In the genomic region with DNA sequence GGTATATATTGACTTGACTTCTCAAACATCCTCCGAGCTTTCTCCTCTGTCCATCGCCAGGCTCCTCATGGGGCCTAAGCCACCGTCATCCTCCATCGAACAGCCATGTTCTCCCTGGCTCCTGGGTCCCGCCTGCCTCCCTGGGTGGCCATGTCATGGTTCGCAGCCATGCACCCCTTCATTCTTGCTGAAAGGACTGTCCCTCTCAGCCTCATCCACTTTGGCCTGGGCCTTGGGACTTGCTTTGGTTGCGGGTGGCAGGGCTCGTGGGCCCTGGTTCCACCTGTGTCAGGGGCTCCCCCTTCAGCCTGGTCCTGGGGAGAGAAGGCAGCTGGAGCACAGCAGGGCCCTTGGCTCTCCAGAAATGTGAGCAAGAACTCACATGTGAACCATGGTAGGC, we compare ENCODE assay signal across 13 cellular contexts.
DNase-seq lines count a peak whose midpoint lies in the region; ATAC-seq and TF ChIP-seq lines count a peak whose summit lies in the region.
"Had no signal": no experiment of that assay in that cellular context is flagged by ENCODE, and none has a peak within 500 bp of the region (broad histone marks: within the 10 kb centered on the region; RNA-seq: fewer than 3 reads in every experiment).

No MANE protein-coding gene starts in this region.

- H3K4me3 ChIP-seq in trophoblast cell (ENCODE audit: low read depth, low read length) (no peak overlapping the region), stomach smooth muscle (ENCODE audit: low read length in 2 of 2) (no peak overlapping the region), testis (no peak overlapping the region)

- H3K36me3 ChIP-seq in trophoblast cell (ENCODE audit: control insufficient read depth in 1 of 2, insufficient read depth in 2 of 2, low read length in 2 of 2), result no peaks in the 10 kb centered on the region
- no peaks in the 10 kb centered on the region for H3K36me3 ChIP-seq in stomach smooth muscle (ENCODE audit: control insufficient read depth in 2 of 2, insufficient read depth in 2 of 2, low read length in 2 of 2)
- H3K36me3 ChIP-seq in testis (ENCODE audit: low read depth, missing control alignments), result no peaks in the 10 kb centered on the region

- H4K8ac ChIP-seq in trophoblast cell (ENCODE audit: low read depth, low read length), result peak overlapping the region; percentile 31

- H2AFZ ChIP-seq in trophoblast cell (ENCODE audit: insufficient read depth, low read length, poor library complexity), result no peak overlapping the region

- H3K27ac Mint-ChIP-seq in dendritic cell treated with granulocyte-macrophage colony-stimulating factor and Interleukin-4, amounts not matched to agents 40 ng/mL and 50 ng/mL, for 4 days, result peak overlapping the region; percentile 38
- H3K27ac Mint-ChIP-seq: B cell; CD4-positive, alpha-beta T cell; H9 had no signal

- no CpG with 5 or more reads among the region's 8 CpGs for WGBS in trophoblast cell (ENCODE audit: extremely low coverage, insufficient coverage, insufficient read length)
- WGBS in testis, 2 donors, result 95 to 97% methylated on average over 8 of the region's 8 CpGs

- peaks cover 12% of the 10 kb centered on the region for H3K27me3 Mint-ChIP-seq in dendritic cell treated with granulocyte-macrophage colony-stimulating factor and Interleukin-4, amounts not matched to agents 40 ng/mL and 50 ng/mL, for 4 days
- H3K27me3 Mint-ChIP-seq: B cell; CD4-positive, alpha-beta T cell had no signal

- H3K14ac ChIP-seq in trophoblast cell (ENCODE audit: low read length), result peak overlapping the region; percentile 75

- DNase-seq in NCI-H69 (lab: John Stamatoyannopoulos, UW), result peak; percentile 19
- no peak for DNase-seq in trophoblast cell
- DNase-seq in testis, result no peak
- DNase-seq: Calu3; CD4-positive, alpha-beta T cell; DMS 273 treated with DMSO at 0.1 percent for 48 hours; GOT3; H9 had no signal

- no peak overlapping the region for H3K4me2 ChIP-seq in trophoblast cell (ENCODE audit: low read length)

- intact Hi-C loops in dendritic cell treated with granulocyte-macrophage colony-stimulating factor and Interleukin-4, amounts not matched to agents 40 ng/mL and 50 ng/mL, for 4 days (cut with micrococcal nuclease), result no loop called here
- intact Hi-C loops in testis (cut with DNase I; ENCODE audit: low total_unique reads), result no loop called here

- no peak for ATAC-seq in GM21528 (IDR thresholded peaks at IDR 0.05; ENCODE audit: low FRiP score, unreplicated experiment)
- no peak for ATAC-seq in GM21737 (IDR thresholded peaks at IDR 0.05; ENCODE audit: unreplicated experiment)

- H3K9me3 Mint-ChIP-seq in dendritic cell treated with granulocyte-macrophage colony-stimulating factor and Interleukin-4, amounts not matched to agents 40 ng/mL and 50 ng/mL, for 4 days, result no peaks in the 10 kb centered on the region
- H3K9me3 Mint-ChIP-seq: CD4-positive, alpha-beta T cell; H9 had no signal

- H3K36me3 Mint-ChIP-seq in dendritic cell treated with granulocyte-macrophage colony-stimulating factor and Interleukin-4, amounts not matched to agents 40 ng/mL and 50 ng/mL, for 4 days (ENCODE audit: low read depth), result no peaks in the 10 kb centered on the region

- peaks cover 17% of the 10 kb centered on the region for H3K4me1 Mint-ChIP-seq in dendritic cell treated with granulocyte-macrophage colony-stimulating factor and Interleukin-4, amounts not matched to agents 40 ng/mL and 50 ng/mL, for 4 days (ENCODE audit: low read depth)

- H3K18ac ChIP-seq in trophoblast cell (ENCODE audit: low read length), result peak overlapping the region; percentile 90

- peak overlapping the region; percentile 62 for H2BK120ac ChIP-seq in trophoblast cell (ENCODE audit: insufficient read depth, low read length, poor library complexity)

- no peak overlapping the region for H4K12ac ChIP-seq in trophoblast cell (ENCODE audit: low read depth, low read length)

- peak overlapping the region; percentile 98 for H2AK5ac ChIP-seq in trophoblast cell (ENCODE audit: low read length)

- peak overlapping the region; percentile 28 for H2BK5ac ChIP-seq in trophoblast cell (ENCODE audit: low read depth, low read length, poor library complexity)

- no peak overlapping the region for H3K9ac ChIP-seq in trophoblast cell (ENCODE audit: low read length)
- no peak overlapping the region for H3K9ac ChIP-seq in stomach smooth muscle (ENCODE audit: low read length in 2 of 2)

- H2BK12ac ChIP-seq in trophoblast cell (ENCODE audit: low read length), result peak overlapping the region; percentile 96

- peak overlapping the region; percentile 90 for H4K91ac ChIP-seq in trophoblast cell (ENCODE audit: low read depth, low read length)

- peaks cover 55% of the 10 kb centered on the region for H3K79me1 ChIP-seq in trophoblast cell (ENCODE audit: low read length)

- no peaks in the 10 kb centered on the region for H3K27me3 ChIP-seq in trophoblast cell (ENCODE audit: insufficient read depth, low read length)
- H3K27me3 ChIP-seq in stomach smooth muscle (ENCODE audit: control insufficient read depth in 1 of 2, insufficient read depth in 2 of 2, low read length in 2 of 2), result no peaks in the 10 kb centered on the region
- H3K27me3 ChIP-seq in testis, result no peaks in the 10 kb centered on the region

- H3K4me3 Mint-ChIP-seq in dendritic cell treated with granulocyte-macrophage colony-stimulating factor and Interleukin-4, amounts not matched to agents 40 ng/mL and 50 ng/mL, for 4 days, result no peak overlapping the region
- H3K4me3 Mint-ChIP-seq: B cell; CD4-positive, alpha-beta T cell; H9 had no signal

- H3K9me3 ChIP-seq in trophoblast cell (ENCODE audit: insufficient read depth, low read depth, low read length), result no peaks in the 10 kb centered on the region
- H3K9me3 ChIP-seq in stomach smooth muscle (ENCODE audit: control insufficient read depth in 2 of 2, low read length in 2 of 2), result no peaks in the 10 kb centered on the region
- H3K9me3 ChIP-seq in testis, result no peaks in the 10 kb centered on the region

- H3K4ac ChIP-seq in trophoblast cell (ENCODE audit: low read depth, low read length), result peak overlapping the region; percentile 11

- no peak overlapping the region for H3K23ac ChIP-seq in trophoblast cell (ENCODE audit: low read length)

- H3K27ac ChIP-seq in trophoblast cell (ENCODE audit: low read depth, low read length) (no peak overlapping the region), stomach smooth muscle (ENCODE audit: low read length) (peak overlapping the region; percentile 85), testis (no peak overlapping the region)

- H3K4me1 ChIP-seq in trophoblast cell (ENCODE audit: control insufficient read depth in 1 of 2, insufficient read depth in 2 of 2, low read length in 2 of 2) (peaks cover 13 to 25% of the 10 kb centered on the region in 2 experiments), stomach smooth muscle (ENCODE audit: control insufficient read depth, insufficient read depth, low read length) (peaks cover 37% of the 10 kb centered on the region), testis (peaks cover 15% of the 10 kb centered on the region)

- TF ChIP-seq POLR2A in testis (IDR thresholded peaks at IDR 0.05), result no peak

- peaks cover 9% of the 10 kb centered on the region for H3K79me2 ChIP-seq in trophoblast cell (ENCODE audit: control insufficient read depth, insufficient read depth, low read length, poor library complexity)

- no peak for TF ChIP-seq CTCF in testis (IDR thresholded peaks at IDR 0.05)
